Comparison of ENCODE assay signal across 8 cellular contexts in genomic region chr5:173972844-173973613, GRCh38. TPM values are rescaled to one million over a fixed set of nuclear protein-coding genes. Genes with fewer than 3 reads are reported as not detected.
A peak's percentile ranks its signal among the peaks of the same experiment; 100 is the strongest.
DNase-seq lines count a peak whose midpoint lies in the region; ATAC-seq lines count a peak whose summit lies in the region.

No MANE protein-coding gene starts in this region.

- H3K9me3 ChIP-seq in effector memory CD4-positive, alpha-beta T cell (ENCODE audit: control insufficient read depth, low read length), result no peaks in the 10 kb centered on the region

- no peak overlapping the region for H3K27ac ChIP-seq in effector memory CD4-positive, alpha-beta T cell (ENCODE audit: insufficient read depth, low read length, poor library complexity, severe bottlenecking)

- DNase-seq in NK-92 treated with Interleukin-12 subunit alpha and Interleukin-12 subunit beta, amount 100 ng/mL, for 24 hours (lab: John Stamatoyannopoulos, UW), result peak; percentile 31
- DNase-seq in NK-92 (lab: John Stamatoyannopoulos, UW; ENCODE audit: unreplicated experiment) (no peak), NCI-H82 treated with DMSO at 0.1 percent for 48 hours (lab: John Stamatoyannopoulos, UW; ENCODE audit: unreplicated experiment) (peak; percentile 41), lung microvascular endothelial cell (ENCODE audit: low read depth in 2 of 2) (peak; percentile 77 to 83)
- peak; percentile 48 to 62 for DNase-seq in activated CD8-positive, alpha-beta memory T cell treated with anti-CD3 and anti-CD28 coated beads for 1 hour (ENCODE audit: extremely low read depth in 1 of 2, low read depth in 1 of 2)
- peak; percentile 45 to 67 (median 56) for DNase-seq in effector memory CD4-positive, alpha-beta T cell
- DNase-seq in stimulated activated CD4-positive, alpha-beta T cell treated with anti-CD3 and anti-CD28 coated beads, TNF-alpha, amount 100 ng/mL, for 24 hours (ENCODE audit: low read depth in 3 of 3), result peak; percentile 46 to 69 (median 65)

- H3K27me3 ChIP-seq in effector memory CD4-positive, alpha-beta T cell (replicated peaks; ENCODE audit: control insufficient read depth, insufficient read depth, low read length, poor library complexity, severe bottlenecking), result no peaks in the 10 kb centered on the region

- ATAC-seq in HG03439 (IDR thresholded peaks at IDR 0.05; ENCODE audit: unreplicated experiment), result peak; percentile 63

- no peaks in the 10 kb centered on the region for H3K36me3 ChIP-seq in effector memory CD4-positive, alpha-beta T cell (ENCODE audit: control insufficient read depth, insufficient read depth, low read length)

- H3K4me3 ChIP-seq in effector memory CD4-positive, alpha-beta T cell (ENCODE audit: insufficient read depth, low read depth, low read length, poor library complexity, severe bottlenecking), result peak overlapping the region; percentile 40

- H3K4me1 ChIP-seq in effector memory CD4-positive, alpha-beta T cell (ENCODE audit: control insufficient read depth, insufficient read depth, low read length, poor library complexity, severe bottlenecking), result peaks cover 9% of the 10 kb centered on the region

RNA-seq across cellular contexts. Expression of gene C5orf47, which starts 15.9 kb away (rescaled TPM):
- total RNA-seq in lung microvascular endothelial cell, result not detected in 2 replicates
